Comparison of ENCODE assay signal across 23 cellular contexts in genomic region chr9:115084157-115084556, GRCh38. TPM values are rescaled to one million over a fixed set of nuclear protein-coding genes. Genes with fewer than 3 reads are reported as not detected.
"Had no signal": no experiment of that assay in that cellular context is flagged by ENCODE, and none has a peak within 500 bp of the region (broad histone marks: within the 10 kb centered on the region; RNA-seq: fewer than 3 reads in every experiment).

No MANE protein-coding gene starts in this region.

- ATAC-seq: gastrocnemius medialis; left cardiac atrium; left lung; mucosa of descending colon; natural killer cell treated with Interleukin-12 subunit alpha and Interleukin-12 subunit beta and Interleukin-15 and Interleukin-18, amount 100 ng/mL, for 72 hours; right cardiac atrium; stimulated activated memory B cell treated with anti-CD40 and anti-IgM and Interleukin-4, amounts not matched to agents 10 μg/mL and 1 μg/mL and 100 μg/mL, for 72 hours; upper lobe of right lung had no signal

- H3K4me1 ChIP-seq: gastrocnemius medialis, prostate gland, spleen, upper lobe of right lung had no signal

- H3K27ac ChIP-seq: coronary artery, gastrocnemius medialis, left lung, prostate gland, skin epidermis, spleen, thoracic aorta, upper lobe of right lung had no signal

- H3K9me3 ChIP-seq: esophagus squamous epithelium, gastrocnemius medialis, left lung, mucosa of descending colon, prostate gland, spleen, thoracic aorta, transverse colon, upper lobe of right lung had no signal

- H3K27me3 ChIP-seq: esophagus squamous epithelium, gastrocnemius medialis, left lung, spleen, transverse colon, upper lobe of right lung had no signal

- DNase-seq: dermis blood vessel endothelial cell; effector memory CD4-positive, alpha-beta T cell; erythroblast; esophagus squamous epithelium; gastrocnemius medialis; head of caudate nucleus; left cardiac atrium; mesenchymal stem cell; mucosa of descending colon; naive B cell; right cardiac atrium; spleen; stimulated activated CD4-positive, alpha-beta T cell treated with anti-CD3 and anti-CD28 coated beads, Interleukin-4, amount 100 ng/mL, for 4 hours; transverse colon; upper lobe of right lung had no signal

- FAIRE-seq: endothelial cell of umbilical vein had no signal

- H3K36me3 ChIP-seq: gastrocnemius medialis, prostate gland, transverse colon, upper lobe of right lung had no signal

- H3K4me3 ChIP-seq: coronary artery, esophagus squamous epithelium, gastrocnemius medialis, left lung, mucosa of descending colon, prostate gland, skin epidermis, spleen, thoracic aorta, transverse colon, upper lobe of right lung had no signal

RNA-seq across cellular contexts. Expression of gene TNC, which starts 33.8 kb away (rescaled TPM):
- polyA plus RNA-seq: endothelial cell of umbilical vein had no signal
